In genomic region chr2:161104054-161104553, GRCh38 we compare ENCODE assay signal across 12 cellular contexts. TPM values are rescaled to one million over a fixed set of nuclear protein-coding genes. Genes with fewer than 3 reads are reported as not detected.
A peak's percentile ranks its signal among the peaks of the same experiment; 100 is the strongest.
DNase-seq lines count a peak whose midpoint lies in the region; ATAC-seq, FAIRE-seq and TF ChIP-seq lines count a peak whose summit lies in the region.
"Had no signal": no experiment of that assay in that cellular context is flagged by ENCODE, and none has a peak within 500 bp of the region (broad histone marks: within the 10 kb centered on the region; RNA-seq: fewer than 3 reads in every experiment).

No MANE protein-coding gene starts in this region.

- ATAC-seq in HepG2 (no peak), right lobe of liver (no peak), HG02610 (IDR thresholded peaks at IDR 0.05; ENCODE audit: unreplicated experiment) (peak; percentile 97)
- peak; percentile 68 to 90 for ATAC-seq in stimulated activated naive B cell treated with anti-CD40 and anti-IgM and Interleukin-4, amounts not matched to agents 10 μg/mL and 1 μg/mL and 100 μg/mL, for 72 hours (replicated peaks)

- H2AFZ ChIP-seq in HepG2 (ENCODE audit: low read length) (peak overlapping the region; percentile 65), neuronal stem cell (ENCODE audit: low read length) (no peak overlapping the region)

- no peak for TF ChIP-seq EP300 in HepG2 (IDR thresholded peaks at IDR 0.05; ENCODE audit: low read depth in 2 of 2, low read length in 2 of 2)
- TF ChIP-seq EP300 in HepG2 (CRISPR knock-in tag; IDR thresholded peaks at IDR 0.05; ENCODE audit: borderline replicate concordance), result no peak

- no peaks in the 10 kb centered on the region for H3K9me3 Mint-ChIP-seq in stimulated activated naive B cell treated with anti-CD40 and anti-IgM and Interleukin-4, amounts not matched to agents 10 μg/mL and 1 μg/mL and 100 μg/mL, for 72 hours

- BruUV-seq in HepG2 (replicated peaks; lab: Mats Ljungman, UMichigan), result no TSS peak

- H3K79me1 ChIP-seq in neuronal stem cell (ENCODE audit: low read depth, low read length), result no peaks in the 10 kb centered on the region

- no peak overlapping the region for H4K91ac ChIP-seq in neuronal stem cell (ENCODE audit: low read depth, low read length, poor library complexity)

- H2BK12ac ChIP-seq in neuronal stem cell (ENCODE audit: low read length), result no peak overlapping the region

- H3K9ac ChIP-seq in HepG2 (ENCODE audit: insufficient read depth, low read depth, low read length) (no peak overlapping the region), neuronal stem cell (ENCODE audit: low read depth, low read length, poor library complexity) (no peak overlapping the region)
- H3K9ac ChIP-seq: BLaER1 treated with 17β-estradiol and CSF1 and Interleukin-3, amounts not matched to agents 10 nM and 100 nM had no signal

- H3K27me3 ChIP-seq in HepG2 (ENCODE audit: control insufficient read depth in 1 of 2, insufficient read depth in 2 of 2, low read length in 2 of 2), result no peaks in the 10 kb centered on the region
- H3K27me3 ChIP-seq in right lobe of liver, result no peaks in the 10 kb centered on the region
- H3K27me3 ChIP-seq in neuronal stem cell (ENCODE audit: control insufficient read depth in 3 of 3, insufficient read depth in 3 of 3, low read depth in 1 of 3, low read length in 3 of 3), result no peaks in the 10 kb centered on the region
- H3K27me3 ChIP-seq: BLaER1 treated with 17β-estradiol and CSF1 and Interleukin-3, amounts not matched to agents 10 nM and 100 nM had no signal

- H3K4me3 ChIP-seq in HepG2 (replicated peaks in 1 of 3; ENCODE audit: insufficient read depth in 1 of 3, low read depth in 2 of 3, low read length in 3 of 3), result no peak overlapping the region
- H3K4me3 ChIP-seq in right lobe of liver, result no peak overlapping the region
- no peak overlapping the region for H3K4me3 ChIP-seq in neuronal stem cell (ENCODE audit: low read length in 2 of 2)
- H3K4me3 ChIP-seq: BLaER1 treated with 17β-estradiol and CSF1 and Interleukin-3, amounts not matched to agents 10 nM and 100 nM had no signal

- no peak overlapping the region for H3K18ac ChIP-seq in neuronal stem cell (ENCODE audit: low read length)

- no peaks in the 10 kb centered on the region for H3K36me3 Mint-ChIP-seq in stimulated activated naive B cell treated with anti-CD40 and anti-IgM and Interleukin-4, amounts not matched to agents 10 μg/mL and 1 μg/mL and 100 μg/mL, for 72 hours

- H3K14ac ChIP-seq in neuronal stem cell (ENCODE audit: low read length), result no peak overlapping the region

- TF ChIP-seq RAD21 in HepG2 (CRISPR knock-in tag; IDR thresholded peaks at IDR 0.05), result no peak

- CTCF ChIA-PET in HepG2 (lab: Yijun Ruan, JAX; ENCODE audit: low intra/inter-chr PET ratio, low total read pairs), result no interaction called here

- no peak overlapping the region for H3K4ac ChIP-seq in neuronal stem cell (ENCODE audit: low read length)

- DNase-seq in HepG2 (ENCODE audit: low spot score) (no peak), right lobe of liver (no peak), HT-29 (ENCODE audit: low spot score) (peak; percentile 21), neuronal stem cell (ENCODE audit: low spot score) (no peak), NCI-H146 (lab: John Stamatoyannopoulos, UW) (no peak), G401 (ENCODE audit: low spot score) (no peak)
- DNase-seq in stimulated activated naive B cell treated with anti-CD40 and anti-IgM and Interleukin-4, amounts not matched to agents 10 μg/mL and 1 μg/mL and 100 μg/mL, for 72 hours, result no peak
- DNase-seq: nucleus accumbens; stimulated activated CD8-positive, alpha-beta memory T cell treated with anti-CD3 and anti-CD28 coated beads, Interleukin-4, amount 100 ng/mL, for 48 hours had no signal

- H3K4me1 ChIP-seq in HepG2 (ENCODE audit: insufficient read depth, low read length) (peaks cover 11% of the 10 kb centered on the region), right lobe of liver (no peaks in the 10 kb centered on the region), neuronal stem cell (ENCODE audit: control insufficient read depth in 2 of 2, insufficient read depth in 1 of 2, low read depth in 1 of 2, low read length in 2 of 2) (no peaks in the 10 kb centered on the region)

- no peak overlapping the region for H2BK5ac ChIP-seq in neuronal stem cell (ENCODE audit: low read length)

- no peaks in the 10 kb centered on the region for H3K27me3 Mint-ChIP-seq in stimulated activated naive B cell treated with anti-CD40 and anti-IgM and Interleukin-4, amounts not matched to agents 10 μg/mL and 1 μg/mL and 100 μg/mL, for 72 hours

- H3K27ac ChIP-seq in HepG2 (ENCODE audit: extremely low read length, insufficient read depth, low read length) (no peak overlapping the region), right lobe of liver (no peak overlapping the region), neuronal stem cell (replicated peaks; ENCODE audit: low read length) (no peak overlapping the region)
- H3K27ac ChIP-seq: BLaER1 treated with 17β-estradiol and CSF1 and Interleukin-3, amounts not matched to agents 10 nM and 100 nM; HL-60 had no signal

- H3K79me2 ChIP-seq in HepG2 (ENCODE audit: insufficient read depth, low read length), result no peaks in the 10 kb centered on the region

- H2AK5ac ChIP-seq in neuronal stem cell (ENCODE audit: low read depth, low read length), result no peak overlapping the region

- peak overlapping the region; percentile 79 for H3K27ac Mint-ChIP-seq in stimulated activated naive B cell treated with anti-CD40 and anti-IgM and Interleukin-4, amounts not matched to agents 10 μg/mL and 1 μg/mL and 100 μg/mL, for 72 hours

- H3K4me3 Mint-ChIP-seq in stimulated activated naive B cell treated with anti-CD40 and anti-IgM and Interleukin-4, amounts not matched to agents 10 μg/mL and 1 μg/mL and 100 μg/mL, for 72 hours, result peak overlapping the region in 1 of 2 donors; percentile 60

- H3K9me3 ChIP-seq in HepG2 (ENCODE audit: low read length) (no peaks in the 10 kb centered on the region), right lobe of liver (no peaks in the 10 kb centered on the region), neuronal stem cell (replicated peaks in 1 of 2; ENCODE audit: control insufficient read depth in 2 of 2, insufficient read depth in 1 of 2, low read depth in 1 of 2, low read length in 2 of 2) (no peaks in the 10 kb centered on the region)

- in situ Hi-C loops in HepG2 (cut with HindIII; ENCODE audit: extremely low pct_ligation_motif_present, low pct_unique_long_range_greater_than_20kb), result no loop called here
- in situ Hi-C loops in G401 (cut with HindIII; ENCODE audit: low sequenced_read_pairs), result no loop called here

- no peak for FAIRE-seq in HepG2 (lab: Jason Lieb, UNC)

- H2BK15ac ChIP-seq in neuronal stem cell (ENCODE audit: low read length), result no peak overlapping the region

- no peak overlapping the region for H2BK120ac ChIP-seq in neuronal stem cell (ENCODE audit: low read depth, low read length)

- H3K4me1 Mint-ChIP-seq in stimulated activated naive B cell treated with anti-CD40 and anti-IgM and Interleukin-4, amounts not matched to agents 10 μg/mL and 1 μg/mL and 100 μg/mL, for 72 hours, result peaks cover 7% of the 10 kb centered on the region in 2 donors

- POLR2A ChIA-PET in HepG2 (lab: Yijun Ruan, JAX), result no interaction called here

- TF ChIP-seq POLR2A in HepG2 (IDR thresholded peaks at IDR 0.05; ENCODE audit: insufficient read depth in 1 of 2, low read depth in 2 of 2, low read length in 2 of 2), result no peak
- no peak for TF ChIP-seq POLR2A in right lobe of liver (IDR thresholded peaks at IDR 0.05)

- no peak overlapping the region for H3K4me2 ChIP-seq in HepG2 (ENCODE audit: low read depth, low read length)
- H3K4me2 ChIP-seq in neuronal stem cell (ENCODE audit: insufficient read depth, low read length, poor library complexity, severe bottlenecking), result no peak overlapping the region
- H3K4me2 ChIP-seq: BLaER1 treated with 17β-estradiol and CSF1 and Interleukin-3, amounts not matched to agents 10 nM and 100 nM had no signal

- H4K20me1 ChIP-seq in HepG2 (ENCODE audit: insufficient read depth, low read length), result no peaks in the 10 kb centered on the region
- H4K20me1 ChIP-seq: BLaER1 treated with 17β-estradiol and CSF1 and Interleukin-3, amounts not matched to agents 10 nM and 100 nM had no signal

- no peak overlapping the region for H3K23ac ChIP-seq in neuronal stem cell (ENCODE audit: low read depth, low read length, poor library complexity)

- 46% methylated on average over 5 of the region's 5 CpGs for WGBS in HepG2 (ENCODE audit: low lambda C conversion rate)
- 68% methylated on average over 5 of the region's 5 CpGs for WGBS in right lobe of liver (ENCODE audit: insufficient coverage, low coverage, low lambda C conversion rate, missing lambda C conversion rate)
- WGBS in neuronal stem cell (ENCODE audit: extremely low coverage in 2 of 2, insufficient read length in 2 of 2, insufficient replicate concordance in 1 of 2), 2 donors, result no CpG with 5 or more reads among the region's 5 CpGs

- TF ChIP-seq CTCF in HepG2 (CRISPR knock-in tag; IDR thresholded peaks at IDR 0.05), result no peak
- no peak for TF ChIP-seq CTCF in right lobe of liver (IDR thresholded peaks at IDR 0.05)

- intact Hi-C loops in HepG2 (cut with micrococcal nuclease; ENCODE audit: unreplicated experiment) (no loop called here), right lobe of liver (cut with DNase I) (no loop called here)

- H3K36me3 ChIP-seq in HepG2 (replicated peaks in 1 of 2; ENCODE audit: control insufficient read depth in 1 of 2, insufficient read depth in 2 of 2, low read length in 2 of 2) (no peaks in the 10 kb centered on the region), right lobe of liver (no peaks in the 10 kb centered on the region), neuronal stem cell (replicated peaks in 1 of 2; ENCODE audit: control insufficient read depth in 2 of 2, insufficient read depth in 2 of 2, low read length in 2 of 2) (no peaks in the 10 kb centered on the region)
- H3K36me3 ChIP-seq: BLaER1 treated with 17β-estradiol and CSF1 and Interleukin-3, amounts not matched to agents 10 nM and 100 nM had no signal

- no peak overlapping the region for H4K8ac ChIP-seq in neuronal stem cell (ENCODE audit: low read depth, low read length)

RNA-seq across cellular contexts. Expression of gene TANK, which starts 56.1 kb away (rescaled TPM):
- total RNA-seq in HepG2 (2016; rRNA removed; fragmentation: Illumina TruSeq; extraction: Trizol) (96.0 and 96.1 TPM in 2 replicates), right lobe of liver (10 to 100 TPM; 25.4 to 46.4 (median 36.0) TPM)
- total RNA-seq in HepG2 (2016; cell fraction: cytosol; rRNA removed; fragmentation: Illumina TruSeq; extraction: Trizol; ENCODE audit: low read depth), result 65.4 and 82.9 TPM in 2 replicates
- total RNA-seq in HepG2 (2016; cell fraction: insoluble cytoplasmic fraction; rRNA removed; fragmentation: Illumina TruSeq; extraction: Trizol), result 99.7 and 101 TPM in 2 replicates
- 65.8 and 69.1 TPM in 2 replicates for total RNA-seq in HepG2 (2016; cell fraction: membrane; rRNA removed; fragmentation: Illumina TruSeq; extraction: Trizol)
- total RNA-seq in HepG2 (2016; cell fraction: nucleus; rRNA removed; fragmentation: Illumina TruSeq; extraction: Trizol), result 205 and 214 TPM in 2 replicates
- polyA plus RNA-seq in HepG2 (2011; rRNA removed), result 66.9 and 67.0 TPM in 2 replicates
- 27.9 and 40.9 TPM in 2 replicates for polyA plus RNA-seq in HepG2 (2011; cell fraction: cytosol; rRNA removed)
- polyA plus RNA-seq in HepG2 (2011; cell fraction: nucleus; rRNA removed), result 64.3 and 75.4 TPM in 2 replicates
- polyA plus RNA-seq in HepG2 (2012), result 107 and 108 TPM in 2 replicates
- 45.0 and 56.0 TPM in 2 replicates for polyA plus RNA-seq in HepG2 (2016; cell fraction: cytosol; fragmentation: Illumina TruSeq; extraction: Trizol; ENCODE audit: low read depth)
- 87.1 and 87.7 TPM in 2 replicates for polyA plus RNA-seq in HepG2 (2016; cell fraction: insoluble cytoplasmic fraction; fragmentation: Illumina TruSeq; extraction: Trizol; ENCODE audit: low read depth)
- 48.7 and 59.8 TPM in 2 replicates for polyA plus RNA-seq in HepG2 (2016; cell fraction: membrane; fragmentation: Illumina TruSeq; extraction: Trizol; ENCODE audit: low read depth)
- 83.7 and 91.8 TPM in 2 replicates for polyA plus RNA-seq in HepG2 (2016; cell fraction: nucleus; fragmentation: Illumina TruSeq; extraction: Trizol; ENCODE audit: insufficient read depth, low read depth)
- polyA minus RNA-seq in HepG2 (2011; rRNA and poly(A)+ RNA removed; ENCODE audit: low replicate concordance), result 8.0 and 20.2 TPM in 2 replicates
- polyA minus RNA-seq in HepG2 (2011; cell fraction: cytosol; rRNA and poly(A)+ RNA removed), result 34.8 and 35.3 TPM in 2 replicates
- 549 and 577 TPM in 2 replicates for polyA minus RNA-seq in HepG2 (2011; cell fraction: nucleus; rRNA and poly(A)+ RNA removed)
- 52.2 and 55.8 TPM in 2 replicates for total RNA-seq in HT-29 (2014; rRNA removed; shearing (Covaris generic))
- polyA plus RNA-seq in neuronal stem cell (2013, experiment 1 of 2), result 19.5 TPM
- polyA plus RNA-seq in neuronal stem cell (2013, experiment 2 of 2), result 21.2 TPM
- 41.4 and 54.0 TPM in 2 replicates for total RNA-seq in G401 (2014; rRNA removed; shearing (Covaris generic))

Comparison
In these comparisons a context has a peak if more than half of its experiments do, and no peak if none do; other contexts are left out.
1. ATAC-seq: peak in HG02610 (single experiment) and stimulated activated naive B cell treated with anti-CD40 and anti-IgM and Interleukin-4, amounts not matched to agents 10 μg/mL and 1 μg/mL and 100 μg/mL, for 72 hours (2 of 2); none in HepG2 (single experiment) and right lobe of liver (0 of 4).